Comparison of ENCODE assay signal across 10 cellular contexts in genomic region chr4:7971159-7971631, GRCh38. TPM values are rescaled to one million over a fixed set of nuclear protein-coding genes. Genes with fewer than 3 reads are reported as not detected.
DNase-seq lines count a peak whose midpoint lies in the region; ATAC-seq and TF ChIP-seq lines count a peak whose summit lies in the region.
"Had no signal": no experiment of that assay in that cellular context is flagged by ENCODE, and none has a peak within 500 bp of the region (broad histone marks: within the 10 kb centered on the region; RNA-seq: fewer than 3 reads in every experiment).

No MANE protein-coding gene starts in this region.

- 80% methylated on average over 1 of the region's 2 CpGs for WGBS in esophagus muscularis mucosa

- peaks cover 8% of the 10 kb centered on the region for H3K36me3 Mint-ChIP-seq in T-helper 17 cell (ENCODE audit: low read depth)
- no peaks in the 10 kb centered on the region for H3K36me3 Mint-ChIP-seq in progenitor cell of endocrine pancreas (ENCODE audit: insufficient read depth)
- no peaks in the 10 kb centered on the region for H3K36me3 Mint-ChIP-seq in nephron progenitor cell (ENCODE audit: low read depth)

- no peaks in the 10 kb centered on the region for H3K9me3 Mint-ChIP-seq in progenitor cell of endocrine pancreas (ENCODE audit: low read depth)
- H3K9me3 Mint-ChIP-seq in nephron progenitor cell: no peaks in the 10 kb centered on the region

- H3K27me3 Mint-ChIP-seq in T-helper 17 cell (no peaks in the 10 kb centered on the region), progenitor cell of endocrine pancreas (no peaks in the 10 kb centered on the region), nephron progenitor cell (ENCODE audit: low read depth, poor library complexity) (peaks cover 9% of the 10 kb centered on the region)

- peak overlapping the region; percentile 72 to 83 (median 80) for H3K27ac ChIP-seq in esophagus muscularis mucosa (replicated peaks in 1 of 4)

- peaks cover 41 to 72% (median 67%) of the 10 kb centered on the region in 4 donors for H3K4me1 ChIP-seq in esophagus muscularis mucosa

- no peaks in the 10 kb centered on the region for H3K36me3 ChIP-seq in esophagus muscularis mucosa

- H3K9me3 ChIP-seq in T-helper 17 cell (ENCODE audit: control insufficient read depth, low read length, poor library complexity, severe bottlenecking): no peaks in the 10 kb centered on the region
- H3K9me3 ChIP-seq in esophagus muscularis mucosa: no peaks in the 10 kb centered on the region
- H3K9me3 ChIP-seq: body of pancreas had no signal

- no peaks in the 10 kb centered on the region for H3K27me3 ChIP-seq in esophagus muscularis mucosa
- H3K27me3 ChIP-seq: body of pancreas had no signal

- H3K4me3 Mint-ChIP-seq in T-helper 17 cell (peak overlapping the region; percentile 99), progenitor cell of endocrine pancreas (ENCODE audit: low read depth) (no peak overlapping the region), nephron progenitor cell (no peak overlapping the region)

- TF ChIP-seq POLR2A in esophagus muscularis mucosa (IDR thresholded peaks at IDR 0.05; ENCODE audit: low read depth): no peak

- no peak for TF ChIP-seq EP300 in esophagus muscularis mucosa (IDR thresholded peaks at IDR 0.05)

- peaks cover 52% of the 10 kb centered on the region for H3K4me1 Mint-ChIP-seq in T-helper 17 cell
- H3K4me1 Mint-ChIP-seq in progenitor cell of endocrine pancreas (ENCODE audit: low read depth): peaks cover 24% of the 10 kb centered on the region
- peaks cover 60% of the 10 kb centered on the region for H3K4me1 Mint-ChIP-seq in nephron progenitor cell

- H3K27ac Mint-ChIP-seq in T-helper 17 cell (peak overlapping the region; percentile 99), progenitor cell of endocrine pancreas (peak overlapping the region; percentile 45), nephron progenitor cell (no peak overlapping the region)

- DNase-seq in GM12864 (ENCODE audit: low read depth) (no peak), T-helper 17 cell (no peak), esophagus muscularis mucosa (ENCODE audit: extremely low spot score) (no peak), progenitor cell of endocrine pancreas (ENCODE audit: low spot score, unreplicated experiment) (no peak), nephron progenitor cell (no peak), HPDE6-E6E7 (ENCODE audit: extremely low spot score) (no peak), GOT3 (lab: John Stamatoyannopoulos, UW) (no peak)
- DNase-seq: body of pancreas, NCI-H2081 had no signal

- ATAC-seq in T-helper 17 cell (no peak), GM19463 (IDR thresholded peaks at IDR 0.05; ENCODE audit: unreplicated experiment) (no peak)
- ATAC-seq: body of pancreas had no signal

- H3K4me3 ChIP-seq in GM12864 (ENCODE audit: low read depth, low read length): peak overlapping the region; percentile 63
- no peak overlapping the region for H3K4me3 ChIP-seq in esophagus muscularis mucosa
- H3K4me3 ChIP-seq: body of pancreas had no signal

- intact Hi-C loops in esophagus muscularis mucosa (cut with DNase I): no loop called here

- TF ChIP-seq CTCF in GM12864 (IDR thresholded peaks at IDR 0.05; ENCODE audit: low read depth, low read length, missing control alignments): no peak
- no peak for TF ChIP-seq CTCF in esophagus muscularis mucosa (IDR thresholded peaks at IDR 0.05)
- no peak for TF ChIP-seq CTCF in progenitor cell of endocrine pancreas (IDR thresholded peaks at IDR 0.05; ENCODE audit: unreplicated experiment)
- TF ChIP-seq CTCF in nephron progenitor cell (IDR thresholded peaks at IDR 0.05): no peak

RNA-seq across cellular contexts. Expression of gene AFAP1, which starts 31.5 kb away (rescaled TPM):
- total RNA-seq in T-helper 17 cell: 10 to 100 TPM; 17.6 to 26.7 TPM
- total RNA-seq in esophagus muscularis mucosa: 10 to 100 TPM; 37.8 to 71.3 (median 50.9) TPM
- total RNA-seq in progenitor cell of endocrine pancreas: 31.9 and 32.9 TPM in 2 replicates
